10 cellular contexts compared by ENCODE assay signal in genomic region chr20:38113401-38114325, GRCh38. TPM values are rescaled to one million over a fixed set of nuclear protein-coding genes. Genes with fewer than 3 reads are reported as not detected.
DNase-seq lines count a peak whose midpoint lies in the region; ATAC-seq, FAIRE-seq and TF ChIP-seq lines count a peak whose summit lies in the region.
"Had no signal": no experiment of that assay in that cellular context is flagged by ENCODE, and none has a peak within 500 bp of the region (broad histone marks: within the 10 kb centered on the region; RNA-seq: fewer than 3 reads in every experiment).

No MANE protein-coding gene starts in this region.

- no peak overlapping the region for H3K27ac ChIP-seq in breast epithelium
- H3K27ac ChIP-seq in OCI-LY1 (ENCODE audit: low read depth, low read length, poor library complexity, severe bottlenecking): no peak overlapping the region

- no peaks in the 10 kb centered on the region for H3K79me2 ChIP-seq in OCI-LY1 (ENCODE audit: insufficient read depth, low read length)

- no peak overlapping the region for H3K4me2 ChIP-seq in OCI-LY1 (ENCODE audit: low read length)

- DNase-seq in MCF 10A (ENCODE audit: unreplicated experiment): peak; percentile 54
- no peak for DNase-seq in breast epithelium (ENCODE audit: low spot score in 2 of 2)
- no peak for DNase-seq in epithelial cell of proximal tubule (ENCODE audit: low read depth)
- DNase-seq in type B pancreatic cell (ENCODE audit: extremely low spot score, unreplicated experiment): peak; percentile 55
- no peak for DNase-seq in GM19239 (ENCODE audit: insufficient read length, low spot score)
- no peak for DNase-seq in glutamatergic neuron

- no peaks in the 10 kb centered on the region for H4K20me1 ChIP-seq in OCI-LY1 (ENCODE audit: insufficient read depth, low read length)

- H3K9me2 ChIP-seq in OCI-LY1 (ENCODE audit: low read depth, low read length): no peaks in the 10 kb centered on the region

- POLR2A ChIA-PET in MCF 10A (lab: Yijun Ruan, JAX): interaction anchor here (1.3 to 1.8 kb wide), 3 partner anchors 13 to 40 kb away, joined by 5 to 6 read pairs (median 5); no protein-coding TSS in a partner anchor

- H3K36me3 ChIP-seq in breast epithelium (no peaks in the 10 kb centered on the region), OCI-LY1 (ENCODE audit: insufficient read depth, low read length) (no peaks in the 10 kb centered on the region)

- H3K9ac ChIP-seq in OCI-LY1 (ENCODE audit: low read length): no peak overlapping the region

- H3K4me3 ChIP-seq in breast epithelium (no peak overlapping the region), OCI-LY1 (ENCODE audit: low read depth, low read length, poor library complexity, severe bottlenecking) (no peak overlapping the region), epithelial cell of proximal tubule (ENCODE audit: low read depth, low read length) (no peak overlapping the region)

- no peak for TF ChIP-seq POLR2A in breast epithelium (IDR thresholded peaks at IDR 0.05)

- H3K27me3 Mint-ChIP-seq in MCF 10A (ENCODE audit: insufficient read depth, unreplicated experiment) (no peaks in the 10 kb centered on the region), type B pancreatic cell (no peaks in the 10 kb centered on the region), glutamatergic neuron (ENCODE audit: unreplicated experiment) (peaks cover 2% of the 10 kb centered on the region)

- no peak for ATAC-seq in GM18870 (IDR thresholded peaks at IDR 0.05; ENCODE audit: unreplicated experiment)

- H3K27ac Mint-ChIP-seq in MCF 10A (ENCODE audit: low read depth, unreplicated experiment) (no peak overlapping the region), type B pancreatic cell (no peak overlapping the region), glutamatergic neuron (ENCODE audit: unreplicated experiment) (no peak overlapping the region)

- no peaks in the 10 kb centered on the region for H3K27me3 ChIP-seq in breast epithelium
- no peaks in the 10 kb centered on the region for H3K27me3 ChIP-seq in OCI-LY1 (ENCODE audit: insufficient read depth, low read length)

- H3K4me1 ChIP-seq in breast epithelium (peaks cover 0 to 10% of the 10 kb centered on the region in 2 donors), OCI-LY1 (ENCODE audit: insufficient read depth, low read length, severe bottlenecking) (no peaks in the 10 kb centered on the region)

- no peak for TF ChIP-seq CTCF in MCF 10A (IDR thresholded peaks at IDR 0.05; ENCODE audit: unreplicated experiment)
- TF ChIP-seq CTCF in breast epithelium (IDR thresholded peaks at IDR 0.05): no peak
- TF ChIP-seq CTCF in OCI-LY1 (IDR thresholded peaks at IDR 0.05; ENCODE audit: low read length): peak; percentile 45; the same call in 1 of the 2 replicates
- peak; percentile 54 for TF ChIP-seq CTCF in epithelial cell of proximal tubule (conservative IDR thresholded peaks at IDR 0.05; ENCODE audit: low read depth, low read length)
- peak; percentile 54 for TF ChIP-seq CTCF in type B pancreatic cell (conservative IDR thresholded peaks at IDR 0.05)
- TF ChIP-seq CTCF in glutamatergic neuron (IDR thresholded peaks at IDR 0.05; ENCODE audit: partially characterized antibody, unreplicated experiment): no peak

- no TSS peak for BruUV-seq in MCF 10A (replicated peaks; lab: Mats Ljungman, UMichigan)

- FAIRE-seq in GM19239 (lab: Jason Lieb, UNC): no peak

- H3K4me1 Mint-ChIP-seq in MCF 10A (ENCODE audit: insufficient read depth, unreplicated experiment) (peaks cover 41% of the 10 kb centered on the region), type B pancreatic cell (ENCODE audit: unreplicated experiment) (peaks cover 28% of the 10 kb centered on the region), glutamatergic neuron (ENCODE audit: low read depth, unreplicated experiment) (peaks cover 6% of the 10 kb centered on the region)

- peaks cover 8% of the 10 kb centered on the region for H3K9me3 Mint-ChIP-seq in MCF 10A (ENCODE audit: unreplicated experiment)
- H3K9me3 Mint-ChIP-seq in type B pancreatic cell: no peaks in the 10 kb centered on the region
- H3K9me3 Mint-ChIP-seq in glutamatergic neuron (ENCODE audit: unreplicated experiment): peaks cover 1% of the 10 kb centered on the region
- H3K9me3 Mint-ChIP-seq: natural killer cell treated with Interleukin-12 subunit alpha and Interleukin-12 subunit beta and Interleukin-15 and Interleukin-18, amount 100 ng/mL, for 72 hours had no signal

- H3K9me3 ChIP-seq in breast epithelium (no peaks in the 10 kb centered on the region), OCI-LY1 (ENCODE audit: low read length) (no peaks in the 10 kb centered on the region)

- no peaks in the 10 kb centered on the region for H3F3A ChIP-seq in OCI-LY1 (ENCODE audit: insufficient read depth, low read length)

- CTCF ChIA-PET in MCF 10A (lab: Yijun Ruan, JAX): interaction anchor here (0.7 to 7.1 kb wide), 13 partner anchors 13 to 110 kb away, joined by 3 to 71 read pairs (median 5); no protein-coding TSS in a partner anchor

- H3K4me3 Mint-ChIP-seq in MCF 10A (ENCODE audit: unreplicated experiment) (no peak overlapping the region), type B pancreatic cell (no peak overlapping the region), glutamatergic neuron (ENCODE audit: unreplicated experiment) (no peak overlapping the region)
- H3K4me3 Mint-ChIP-seq: natural killer cell treated with Interleukin-12 subunit alpha and Interleukin-12 subunit beta and Interleukin-15 and Interleukin-18, amount 100 ng/mL, for 72 hours had no signal

- intact Hi-C loops in MCF 10A (cut with micrococcal nuclease): loop anchor here (10.0 kb wide), 1 partner anchor 51 kb away; the partner anchor contains the start of gene TGM2
- intact Hi-C loops in breast epithelium (cut with DNase I; ENCODE audit: low total_unique reads): no loop called here

- no peak overlapping the region for H2AFZ ChIP-seq in OCI-LY1 (ENCODE audit: low read length)

- H3K36me3 Mint-ChIP-seq in MCF 10A (ENCODE audit: insufficient read depth, unreplicated experiment) (no peaks in the 10 kb centered on the region), type B pancreatic cell (no peaks in the 10 kb centered on the region), glutamatergic neuron (ENCODE audit: unreplicated experiment) (no peaks in the 10 kb centered on the region)
- H3K36me3 Mint-ChIP-seq: natural killer cell treated with Interleukin-12 subunit alpha and Interleukin-12 subunit beta and Interleukin-15 and Interleukin-18, amount 100 ng/mL, for 72 hours had no signal

RNA-seq across cellular contexts. Expression of gene TGM2, which starts 51.4 kb away (rescaled TPM):
- total RNA-seq in MCF 10A (2022): 0.76 and 1.5 TPM in 2 replicates
- 10 to 100 TPM; 10.7 to 44.9 (median 15.2) TPM for total RNA-seq in breast epithelium
- total RNA-seq in epithelial cell of proximal tubule: 137 and 150 TPM in 2 replicates
- total RNA-seq in type B pancreatic cell (ENCODE audit: low replicate concordance): 28.6 and 31.7 TPM in 2 replicates
- total RNA-seq in glutamatergic neuron (ENCODE audit: unreplicated experiment): not detected
- total RNA-seq: activated CD8-positive, alpha-beta memory T cell treated with anti-CD3 and anti-CD28 coated beads for 36 hours had no signal

Comparison
In these comparisons a context has a peak if more than half of its experiments do, and no peak if none do; other contexts are left out.
1. DNase-seq: peak in MCF 10A (single experiment) and type B pancreatic cell (single experiment); none in breast epithelium (0 of 2), epithelial cell of proximal tubule (single experiment), GM19239 (single experiment) and glutamatergic neuron (single experiment).
2. CTCF ChIP-seq: peak in OCI-LY1 (single experiment), epithelial cell of proximal tubule (single experiment) and type B pancreatic cell (single experiment); none in MCF 10A (single experiment), breast epithelium (0 of 3) and glutamatergic neuron (single experiment).